8 cellular contexts compared by ENCODE assay signal in genomic region chr11:9613118-9613829, GRCh38. TPM values are rescaled to one million over a fixed set of nuclear protein-coding genes. Genes with fewer than 3 reads are reported as not detected.
DNase-seq lines count a peak whose midpoint lies in the region; ATAC-seq, FAIRE-seq and TF ChIP-seq lines count a peak whose summit lies in the region.

No MANE protein-coding gene starts in this region.

- H3K4me3 ChIP-seq in BLaER1: peak overlapping the region; percentile 69
- H3K4me3 ChIP-seq in liver (ENCODE audit: low read depth in 1 of 3, low read length in 3 of 3): peak overlapping the region; percentile 43 to 62 (median 57)

- H3K36me3 ChIP-seq in BLaER1: no peaks in the 10 kb centered on the region
- H3K36me3 ChIP-seq in liver (ENCODE audit: control insufficient read depth in 4 of 4, insufficient read depth in 3 of 4, low read depth in 1 of 4, low read length in 3 of 4): no peaks in the 10 kb centered on the region

- peak; percentile 95 for TF ChIP-seq CTCF in liver (IDR thresholded peaks at IDR 0.05; ENCODE audit: low read depth, low read length, missing input control)

- TF ChIP-seq RAD21 in liver (IDR thresholded peaks at IDR 0.05): peak; percentile 94

- no peaks in the 10 kb centered on the region for H3K9me3 ChIP-seq in BLaER1
- no peaks in the 10 kb centered on the region for H3K9me3 ChIP-seq in liver (ENCODE audit: control insufficient read depth in 4 of 4, low read length in 3 of 4)

- DNase-seq in GM19239 (ENCODE audit: insufficient read length, low spot score) (peak; percentile 60), NCI-H526 (lab: John Stamatoyannopoulos, UW) (peak; percentile 85 to 97), dermis microvascular lymphatic vessel endothelial cell (ENCODE audit: low read depth in 2 of 2) (peak; percentile 98)
- peak; percentile 85 to 86 for DNase-seq in activated CD4-positive, alpha-beta T cell treated with anti-CD3 and anti-CD28 coated beads, Interleukin-2, amount 50 U/mL, for 4 hours
- peak; percentile 90 for DNase-seq in stimulated activated CD4-positive, alpha-beta T cell treated with anti-CD3 and anti-CD28 coated beads, Interleukin-4, amount 100 ng/mL, for 24 hours

- H4K20me1 ChIP-seq in BLaER1: no peaks in the 10 kb centered on the region

- H3K9ac ChIP-seq in BLaER1: peak overlapping the region; percentile 73
- peak overlapping the region; percentile 63 to 92 for H3K9ac ChIP-seq in liver (ENCODE audit: low read depth in 1 of 2, low read length in 2 of 2)

- H3K4me1 ChIP-seq in BLaER1: peaks cover 62% of the 10 kb centered on the region
- H3K4me1 ChIP-seq in liver (ENCODE audit: control insufficient read depth in 4 of 4, insufficient read depth in 4 of 4, low read length in 3 of 4): peaks cover 0 to 16% (median 3%) of the 10 kb centered on the region in 4 donors

- H3K27me3 ChIP-seq in BLaER1 (no peaks in the 10 kb centered on the region; the same call in 1 of the 2 replicates), liver (ENCODE audit: control insufficient read depth in 4 of 4, insufficient read depth in 4 of 4, low read length in 3 of 4) (no peaks in the 10 kb centered on the region)

- FAIRE-seq in GM19239 (lab: Jason Lieb, UNC): peak; percentile 47

- H3K4me2 ChIP-seq in BLaER1: peak overlapping the region; percentile 95

- H3K27ac ChIP-seq in BLaER1 (peak overlapping the region; percentile 75), liver (ENCODE audit: low read depth in 1 of 2, low read length in 2 of 2) (peak overlapping the region; percentile 93 to 97)

- WGBS in liver: under 1% methylated on average over 35 of the region's 35 CpGs

- peak; percentile 29 for ATAC-seq in HG03457 (IDR thresholded peaks at IDR 0.05; ENCODE audit: unreplicated experiment)

TF ChIP-seq in liver, 16 proteins besides CTCF, POLR2A, EP300 and RAD21:
- TF ChIP-seq JUND (IDR thresholded peaks at IDR 0.05) (peak; percentile 99 to 100), FOXA1 (IDR thresholded peaks at IDR 0.05) (no peak), REST (IDR thresholded peaks at IDR 0.05) (peak; percentile 78), ATF3 (IDR thresholded peaks at IDR 0.05) (peak; percentile 97), HNF4A (conservative IDR thresholded peaks at IDR 0.05) (peak in 1 of 2 donors; percentile 18), TAF1 (conservative IDR thresholded peaks at IDR 0.05) (peak; percentile 78), SP1 (IDR thresholded peaks at IDR 0.05) (peak; percentile 70), NR2F2 (IDR thresholded peaks at IDR 0.05) (peak; percentile 62), HNF4G (IDR thresholded peaks at IDR 0.05) (no peak), ZBTB33 (IDR thresholded peaks at IDR 0.05) (no peak), YY1 (IDR thresholded peaks at IDR 0.05) (peak; percentile 79), MAX (IDR thresholded peaks at IDR 0.05) (peak; percentile 9), RXRA (IDR thresholded peaks at IDR 0.05) (peak; percentile 23 to 64), FOXA2 (IDR thresholded peaks at IDR 0.05) (peak; percentile 62), GABPA (IDR thresholded peaks at IDR 0.05 in 1 of 2, conservative IDR thresholded peaks at IDR 0.05 in 1 of 2) (no peak), EGR1 (IDR thresholded peaks at IDR 0.05; ENCODE audit: low read depth in 2 of 2) (no peak)
TF ChIP-seq in liver: peak in this region for 11.

RNA-seq across cellular contexts. Expression of gene WEE1, which starts 39.8 kb away (rescaled TPM):
- total RNA-seq in dermis microvascular lymphatic vessel endothelial cell (14.0 and 19.9 TPM in 2 replicates), liver (10 to 100 TPM in 1 of 2 donors, 1 to 10 TPM in 1; 8.9 to 39.6 TPM)
- 1 to 10 TPM; 3.5 to 5.3 TPM for polyA plus RNA-seq in liver

RNA-seq across cellular contexts. Expression of gene SWAP70, which starts 50.6 kb away (rescaled TPM):
- total RNA-seq in dermis microvascular lymphatic vessel endothelial cell: 55.8 and 57.1 TPM in 2 replicates
- 1 to 10 TPM; 7.3 to 8.4 TPM for total RNA-seq in liver
- polyA plus RNA-seq in liver: 1 to 10 TPM; 4.0 to 4.3 TPM

Comparison
In these comparisons a context has a peak if more than half of its experiments do, and no peak if none do; other contexts are left out.
1. Peak in every context shown above with its lines: DNase-seq, ATAC-seq, H3K4me3 ChIP-seq and H3K27ac ChIP-seq.